11 cellular contexts compared by ENCODE assay signal in the genomic region with DNA sequence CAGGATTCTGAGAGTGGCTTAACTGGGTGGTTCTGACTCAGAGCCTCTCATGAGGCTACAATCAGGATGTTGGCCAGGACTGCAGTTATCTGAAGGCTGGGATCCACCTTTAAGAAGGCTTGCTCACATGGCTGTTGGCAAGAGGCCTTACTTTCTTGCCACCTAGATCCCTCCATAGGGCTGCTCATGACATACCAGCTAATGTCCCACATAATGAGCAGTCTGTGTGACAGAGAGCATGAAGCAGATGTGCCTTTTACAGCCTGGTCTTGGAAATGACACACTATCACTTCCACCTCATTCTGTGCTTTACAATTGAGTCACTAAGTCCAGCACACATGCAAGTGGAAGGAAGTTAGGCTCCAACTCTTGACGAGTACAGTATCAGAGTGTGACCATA. TPM values are rescaled to one million over a fixed set of nuclear protein-coding genes. Genes with fewer than 3 reads are reported as not detected.
DNase-seq lines count a peak whose midpoint lies in the region; ATAC-seq and TF ChIP-seq lines count a peak whose summit lies in the region.
"Had no signal": no experiment of that assay in that cellular context is flagged by ENCODE, and none has a peak within 500 bp of the region (broad histone marks: within the 10 kb centered on the region; RNA-seq: fewer than 3 reads in every experiment).

No MANE protein-coding gene starts in this region.

- intact Hi-C loops in natural killer cell (cut with micrococcal nuclease) (no loop called here), gastrocnemius medialis (cut with DNase I; ENCODE audit: low total_unique reads) (loop anchor here (10.0 kb wide), 1 partner anchor 95 kb away; the partner anchor contains the start of genes FTSJ1 and SLC38A5)

- POLR2A ChIA-PET in activated CD8-positive, alpha-beta T cell treated with anti-CD3 and anti-CD28 coated beads, Interleukin-2, amount 10 ng/mL, durations not matched to agents 7 days and 5 days (lab: Charles Lee) = no interaction called here

- H3K36me3 Mint-ChIP-seq in natural killer cell treated with Interleukin-12 subunit alpha and Interleukin-12 subunit beta and Interleukin-15 and Interleukin-18, amount 100 ng/mL, for 72 hours = peaks cover 4% of the 10 kb centered on the region
- H3K36me3 Mint-ChIP-seq in natural killer cell = no peaks in the 10 kb centered on the region
- H3K36me3 Mint-ChIP-seq in activated CD8-positive, alpha-beta T cell treated with anti-CD3 and anti-CD28 coated beads, Interleukin-2, amount 10 ng/mL, durations not matched to agents 7 days and 5 days (ENCODE audit: low read depth) = peaks cover 5% of the 10 kb centered on the region

- H3K4me1 Mint-ChIP-seq in natural killer cell treated with Interleukin-12 subunit alpha and Interleukin-12 subunit beta and Interleukin-15 and Interleukin-18, amount 100 ng/mL, for 72 hours (ENCODE audit: low read depth in 2 of 2) = peaks cover 8 to 13% of the 10 kb centered on the region in 2 donors
- H3K4me1 Mint-ChIP-seq in natural killer cell = peaks cover 6 to 12% of the 10 kb centered on the region in 2 donors
- peaks cover 11% of the 10 kb centered on the region for H3K4me1 Mint-ChIP-seq in activated CD8-positive, alpha-beta T cell treated with anti-CD3 and anti-CD28 coated beads, Interleukin-2, amount 10 ng/mL, durations not matched to agents 7 days and 5 days (ENCODE audit: low read depth)

- TF ChIP-seq POLR2A in gastrocnemius medialis (IDR thresholded peaks at IDR 0.05) = no peak

- H3K27ac ChIP-seq in gastrocnemius medialis = no peak overlapping the region
- H3K27ac ChIP-seq: body of pancreas had no signal

- no peak for TF ChIP-seq CTCF in natural killer cell (IDR thresholded peaks at IDR 0.05)
- TF ChIP-seq CTCF in gastrocnemius medialis (IDR thresholded peaks at IDR 0.05 in 4 of 5, conservative IDR thresholded peaks at IDR 0.05 in 1 of 5) = no peak

- H3K4me3 ChIP-seq in gastrocnemius medialis = no peak overlapping the region
- H3K4me3 ChIP-seq: body of pancreas had no signal

- H3K4me1 ChIP-seq in gastrocnemius medialis = no peaks in the 10 kb centered on the region
- H3K4me1 ChIP-seq: body of pancreas had no signal

- DNase-seq in natural killer cell treated with Interleukin-12 subunit alpha and Interleukin-12 subunit beta and Interleukin-15 and Interleukin-18, amount 100 ng/mL, for 72 hours (ENCODE audit: low spot score) = no peak
- DNase-seq in natural killer cell (no peak), stromal cell of bone marrow (ENCODE audit: low read depth) (peak; percentile 26), anterior cingulate cortex (lab: John Stamatoyannopoulos, UW) (no peak), gastrocnemius medialis (no peak)
- peak; percentile 30 for DNase-seq in activated CD8-positive, alpha-beta T cell treated with anti-CD3 and anti-CD28 coated beads, Interleukin-2, amount 10 ng/mL, durations not matched to agents 7 days and 5 days
- DNase-seq: body of pancreas, NCI-H345 had no signal

- H3K9me3 ChIP-seq in gastrocnemius medialis = no peaks in the 10 kb centered on the region
- H3K9me3 ChIP-seq: body of pancreas had no signal

- H3K27me3 ChIP-seq in gastrocnemius medialis = no peaks in the 10 kb centered on the region
- H3K27me3 ChIP-seq: body of pancreas had no signal

- CTCF ChIA-PET in activated CD8-positive, alpha-beta T cell treated with anti-CD3 and anti-CD28 coated beads, Interleukin-2, amount 10 ng/mL, durations not matched to agents 7 days and 5 days (lab: Charles Lee) = interaction anchor here (1.5 kb wide), 2 partner anchors 78 to 96 kb away, joined by 3 to 5 read pairs; no protein-coding TSS in a partner anchor

- H3K27me3 Mint-ChIP-seq in natural killer cell treated with Interleukin-12 subunit alpha and Interleukin-12 subunit beta and Interleukin-15 and Interleukin-18, amount 100 ng/mL, for 72 hours = no peaks in the 10 kb centered on the region
- no peaks in the 10 kb centered on the region for H3K27me3 Mint-ChIP-seq in natural killer cell (ENCODE audit: low read depth in 2 of 2)
- no peaks in the 10 kb centered on the region for H3K27me3 Mint-ChIP-seq in activated CD8-positive, alpha-beta T cell treated with anti-CD3 and anti-CD28 coated beads, Interleukin-2, amount 10 ng/mL, durations not matched to agents 7 days and 5 days (ENCODE audit: low read depth)

- ATAC-seq in natural killer cell treated with Interleukin-12 subunit alpha and Interleukin-12 subunit beta and Interleukin-15 and Interleukin-18, amount 100 ng/mL, for 72 hours = peak; percentile 63 to 84
- no peak for ATAC-seq in natural killer cell
- peak; percentile 47 for ATAC-seq in HG03095 (IDR thresholded peaks at IDR 0.05; ENCODE audit: unreplicated experiment)
- no peak for ATAC-seq in activated CD8-positive, alpha-beta T cell treated with anti-CD3 and anti-CD28 coated beads, Interleukin-2, amount 10 ng/mL, durations not matched to agents 7 days and 5 days
- no peak for ATAC-seq in gastrocnemius medialis
- ATAC-seq in GM21390 (IDR thresholded peaks at IDR 0.05; ENCODE audit: unreplicated experiment) = no peak
- ATAC-seq: body of pancreas had no signal

- H3K36me3 ChIP-seq in gastrocnemius medialis = no peaks in the 10 kb centered on the region

- no peak overlapping the region for H3K4me3 Mint-ChIP-seq in natural killer cell treated with Interleukin-12 subunit alpha and Interleukin-12 subunit beta and Interleukin-15 and Interleukin-18, amount 100 ng/mL, for 72 hours
- no peak overlapping the region for H3K4me3 Mint-ChIP-seq in natural killer cell
- no peak overlapping the region for H3K4me3 Mint-ChIP-seq in activated CD8-positive, alpha-beta T cell treated with anti-CD3 and anti-CD28 coated beads, Interleukin-2, amount 10 ng/mL, durations not matched to agents 7 days and 5 days
- H3K4me3 Mint-ChIP-seq: neural crest cell had no signal

- H3K9me3 Mint-ChIP-seq in natural killer cell treated with Interleukin-12 subunit alpha and Interleukin-12 subunit beta and Interleukin-15 and Interleukin-18, amount 100 ng/mL, for 72 hours = no peaks in the 10 kb centered on the region
- no peaks in the 10 kb centered on the region for H3K9me3 Mint-ChIP-seq in natural killer cell
- H3K9me3 Mint-ChIP-seq in activated CD8-positive, alpha-beta T cell treated with anti-CD3 and anti-CD28 coated beads, Interleukin-2, amount 10 ng/mL, durations not matched to agents 7 days and 5 days (ENCODE audit: insufficient read depth) = no peaks in the 10 kb centered on the region
- H3K9me3 Mint-ChIP-seq: neural crest cell had no signal

- in situ Hi-C loops in gastrocnemius medialis (cut with MboI; ENCODE audit: low sequenced_read_pairs in 4 of 4) = no loop called here

- peak overlapping the region; percentile 60 to 62 for H3K27ac Mint-ChIP-seq in natural killer cell treated with Interleukin-12 subunit alpha and Interleukin-12 subunit beta and Interleukin-15 and Interleukin-18, amount 100 ng/mL, for 72 hours
- no peak overlapping the region for H3K27ac Mint-ChIP-seq in natural killer cell
- peak overlapping the region; percentile 43 for H3K27ac Mint-ChIP-seq in activated CD8-positive, alpha-beta T cell treated with anti-CD3 and anti-CD28 coated beads, Interleukin-2, amount 10 ng/mL, durations not matched to agents 7 days and 5 days

RNA-seq across cellular contexts. Expression of gene RBM3, which starts 4.3 kb away (rescaled TPM):
- 100 to 1,000 TPM; 329 to 362 TPM for total RNA-seq in natural killer cell treated with Interleukin-12 subunit alpha and Interleukin-12 subunit beta and Interleukin-15 and Interleukin-18, amount 100 ng/mL, for 72 hours
- total RNA-seq in natural killer cell (100 to 1,000 TPM; 356 to 419 (median 366) TPM), gastrocnemius medialis (10 to 100 TPM; 49.2 to 92.1 (median 59.9) TPM)
- 100 to 1,000 TPM; 266 to 278 TPM for total RNA-seq in activated CD8-positive, alpha-beta T cell treated with anti-CD3 and anti-CD28 coated beads, Interleukin-2, amount 10 ng/mL, durations not matched to agents 7 days and 5 days

RNA-seq across cellular contexts. Expression of gene WDR13, which starts 27.3 kb away (rescaled TPM):
- total RNA-seq in natural killer cell treated with Interleukin-12 subunit alpha and Interleukin-12 subunit beta and Interleukin-15 and Interleukin-18, amount 100 ng/mL, for 72 hours = 10 to 100 TPM; 39.7 to 64.7 TPM
- total RNA-seq in natural killer cell (10 to 100 TPM; 52.5 to 62.9 (median 60.2) TPM), gastrocnemius medialis (100 to 1,000 TPM in 3 of 4 donors, 10 to 100 TPM in 1; 82.7 to 143 (median 133) TPM)
- 10 to 100 TPM; 37.6 to 43.7 TPM for total RNA-seq in activated CD8-positive, alpha-beta T cell treated with anti-CD3 and anti-CD28 coated beads, Interleukin-2, amount 10 ng/mL, durations not matched to agents 7 days and 5 days

RNA-seq across cellular contexts. Expression of gene TBC1D25, which starts 30.4 kb away (rescaled TPM):
- total RNA-seq in natural killer cell treated with Interleukin-12 subunit alpha and Interleukin-12 subunit beta and Interleukin-15 and Interleukin-18, amount 100 ng/mL, for 72 hours = 10 to 100 TPM; 31.8 to 37.0 TPM
- 10 to 100 TPM; 34.9 to 41.8 (median 36.1) TPM for total RNA-seq in natural killer cell
- total RNA-seq in activated CD8-positive, alpha-beta T cell treated with anti-CD3 and anti-CD28 coated beads, Interleukin-2, amount 10 ng/mL, durations not matched to agents 7 days and 5 days = 10 to 100 TPM; 16.2 to 16.7 TPM
- 10 to 100 TPM; 10.3 to 14.8 (median 11.9) TPM for total RNA-seq in gastrocnemius medialis

RNA-seq across cellular contexts. Expression of gene EBP, which starts 48.4 kb away (rescaled TPM):
- total RNA-seq in natural killer cell treated with Interleukin-12 subunit alpha and Interleukin-12 subunit beta and Interleukin-15 and Interleukin-18, amount 100 ng/mL, for 72 hours = 100 to 1,000 TPM; 380 to 399 TPM
- 100 to 1,000 TPM in 1 of 3 donors, 10 to 100 TPM in 2; 91.6 to 115 (median 97.6) TPM for total RNA-seq in natural killer cell
- total RNA-seq in activated CD8-positive, alpha-beta T cell treated with anti-CD3 and anti-CD28 coated beads, Interleukin-2, amount 10 ng/mL, durations not matched to agents 7 days and 5 days = 100 to 1,000 TPM; 338 to 344 TPM
- 1 to 10 TPM; 2.7 to 5.3 (median 4.3) TPM for total RNA-seq in gastrocnemius medialis

Comparison
In these comparisons a context has a peak if more than half of its experiments do, and no peak if none do; other contexts are left out.
1. ATAC-seq: peak in natural killer cell treated with Interleukin-12 subunit alpha and Interleukin-12 subunit beta and Interleukin-15 and Interleukin-18, amount 100 ng/mL, for 72 hours (2 of 2) and HG03095 (single experiment); none in natural killer cell (0 of 3), activated CD8-positive, alpha-beta T cell treated with anti-CD3 and anti-CD28 coated beads, Interleukin-2, amount 10 ng/mL, durations not matched to agents 7 days and 5 days (single experiment), gastrocnemius medialis (0 of 2) and GM21390 (single experiment).
2. H3K27ac Mint-ChIP-seq: peak in natural killer cell treated with Interleukin-12 subunit alpha and Interleukin-12 subunit beta and Interleukin-15 and Interleukin-18, amount 100 ng/mL, for 72 hours (2 of 2) and activated CD8-positive, alpha-beta T cell treated with anti-CD3 and anti-CD28 coated beads, Interleukin-2, amount 10 ng/mL, durations not matched to agents 7 days and 5 days (single experiment); none in natural killer cell (0 of 2).
3. DNase-seq: peak in activated CD8-positive, alpha-beta T cell treated with anti-CD3 and anti-CD28 coated beads, Interleukin-2, amount 10 ng/mL, durations not matched to agents 7 days and 5 days (single experiment) and stromal cell of bone marrow (single experiment); none in natural killer cell treated with Interleukin-12 subunit alpha and Interleukin-12 subunit beta and Interleukin-15 and Interleukin-18, amount 100 ng/mL, for 72 hours (single experiment), natural killer cell (single experiment), anterior cingulate cortex (0 of 58) and gastrocnemius medialis (0 of 2).